15 cellular contexts compared by ENCODE assay signal in the genomic region with DNA sequence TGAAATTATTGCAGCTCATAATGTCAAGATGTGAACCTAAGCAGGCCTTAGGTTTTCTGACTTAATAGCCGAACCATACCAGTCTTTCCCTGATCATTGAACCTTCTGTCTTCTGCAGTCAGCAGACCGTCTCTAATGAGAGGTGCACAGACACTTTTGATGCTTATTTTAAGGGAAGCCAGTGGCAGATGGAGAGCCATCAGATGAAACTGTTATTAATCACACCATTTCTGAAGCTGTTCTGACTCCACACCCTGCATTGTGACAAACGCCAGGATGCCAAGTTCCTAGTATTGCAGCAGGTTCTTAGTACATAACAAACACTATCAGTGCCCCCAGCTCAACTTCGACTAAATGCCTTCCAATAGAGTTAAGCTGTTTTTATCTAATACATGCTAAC. TPM values are rescaled to one million over a fixed set of nuclear protein-coding genes. Genes with fewer than 3 reads are reported as not detected.
DNase-seq lines count a peak whose midpoint lies in the region; ATAC-seq and TF ChIP-seq lines count a peak whose summit lies in the region.
"Had no signal": no experiment of that assay in that cellular context is flagged by ENCODE, and none has a peak within 500 bp of the region (broad histone marks: within the 10 kb centered on the region; RNA-seq: fewer than 3 reads in every experiment).

No MANE protein-coding gene starts in this region.

- H3K4me1 Mint-ChIP-seq in CD8-positive, alpha-beta memory T cell = peaks cover 78 to 93% (median 91%) of the 10 kb centered on the region in 3 donors

- intact Hi-C loops in psoas muscle (cut with DNase I) = loop anchor here (5.0 to 10.0 kb wide), 3 partner anchors 564 to 1014 kb away; no protein-coding TSS in a partner anchor

- H3F3A ChIP-seq in Loucy (ENCODE audit: low read depth) = peaks cover 24% of the 10 kb centered on the region

- no peaks in the 10 kb centered on the region for H3K9me3 Mint-ChIP-seq in CD8-positive, alpha-beta memory T cell
- H3K9me3 Mint-ChIP-seq: IgD-negative memory B cell; T-helper 2 cell treated with Interferon-gamma antibody and Interleukin-4, amounts not matched to agents 5 μg/mL and 100 μg/mL, for 36 hours had no signal

- no peak overlapping the region for H3K4me3 ChIP-seq in CD8-positive, alpha-beta memory T cell (ENCODE audit: low read length)
- H3K4me3 ChIP-seq in Loucy (ENCODE audit: low read length, poor library complexity, severe bottlenecking) (no peak overlapping the region), psoas muscle (no peak overlapping the region)
- H3K4me3 ChIP-seq in effector memory CD4-positive, alpha-beta T cell (ENCODE audit: insufficient read depth, low read depth, low read length, poor library complexity, severe bottlenecking) = no peak overlapping the region
- H3K4me3 ChIP-seq: BLaER1 treated with 17β-estradiol and CSF1 and Interleukin-3, amounts not matched to agents 10 nM and 100 nM; stomach had no signal

- H3K36me3 ChIP-seq in CD8-positive, alpha-beta memory T cell (ENCODE audit: insufficient read depth, low read length) = no peaks in the 10 kb centered on the region
- H3K36me3 ChIP-seq in Loucy (ENCODE audit: insufficient read depth, low read length) (peaks cover 25% of the 10 kb centered on the region; the same call in 1 of the 2 replicates), psoas muscle (ENCODE audit: insufficient read depth in 1 of 2, low read depth in 1 of 2) (no peaks in the 10 kb centered on the region)
- H3K36me3 ChIP-seq in effector memory CD4-positive, alpha-beta T cell (ENCODE audit: control insufficient read depth, insufficient read depth, low read length) = no peaks in the 10 kb centered on the region
- H3K36me3 ChIP-seq: brain microvascular endothelial cell, stomach had no signal

- no peak for ATAC-seq in psoas muscle

- peaks cover 80% of the 10 kb centered on the region for H3K4me1 ChIP-seq in CD8-positive, alpha-beta memory T cell (ENCODE audit: insufficient read depth, low read length)
- H3K4me1 ChIP-seq in Loucy (ENCODE audit: insufficient read depth, low read length, poor library complexity, severe bottlenecking) (peaks cover 79% of the 10 kb centered on the region), psoas muscle (peaks cover 88% of the 10 kb centered on the region)
- H3K4me1 ChIP-seq in effector memory CD4-positive, alpha-beta T cell (ENCODE audit: control insufficient read depth, insufficient read depth, low read length, poor library complexity, severe bottlenecking) = peaks cover 52% of the 10 kb centered on the region

- H3K9me3 ChIP-seq in CD8-positive, alpha-beta memory T cell (ENCODE audit: low read length) = no peaks in the 10 kb centered on the region
- H3K9me3 ChIP-seq in Loucy (ENCODE audit: insufficient read depth, low read depth, low read length) (no peaks in the 10 kb centered on the region), psoas muscle (no peaks in the 10 kb centered on the region)
- H3K9me3 ChIP-seq in effector memory CD4-positive, alpha-beta T cell (ENCODE audit: control insufficient read depth, low read length) = no peaks in the 10 kb centered on the region
- H3K9me3 ChIP-seq: BLaER1 treated with 17β-estradiol and CSF1 and Interleukin-3, amounts not matched to agents 10 nM and 100 nM; stomach had no signal

- peak overlapping the region; percentile 75 for H3K9ac ChIP-seq in Loucy (ENCODE audit: low read depth, low read length, poor library complexity, severe bottlenecking)
- H3K9ac ChIP-seq: BLaER1 treated with 17β-estradiol and CSF1 and Interleukin-3, amounts not matched to agents 10 nM and 100 nM had no signal

- CTCF ChIA-PET in CD8-positive, alpha-beta memory T cell (lab: Charles Lee) = interaction anchor here (1.1 to 1.9 kb wide), 4 partner anchors 15 to 42 kb away, joined by 3 to 7 read pairs (median 4); no protein-coding TSS in a partner anchor

- POLR2A ChIA-PET in CD8-positive, alpha-beta memory T cell (lab: Charles Lee) = interaction anchor here (1.3 to 1.6 kb wide), 2 partner anchors 9 to 42 kb away, joined by 5 to 8 read pairs; no protein-coding TSS in a partner anchor

- H3K4me3 Mint-ChIP-seq in CD8-positive, alpha-beta memory T cell = peak overlapping the region in 1 of 7 donors; percentile 52
- H3K4me3 Mint-ChIP-seq: endodermal cell, IgD-negative memory B cell had no signal

- H3K36me3 Mint-ChIP-seq in CD8-positive, alpha-beta memory T cell = peaks cover 0 to 16% (median 0%) of the 10 kb centered on the region in 3 donors
- H3K36me3 Mint-ChIP-seq: IgD-negative memory B cell had no signal

- TF ChIP-seq CTCF in Loucy (conservative IDR thresholded peaks at IDR 0.05; ENCODE audit: low read length) (no peak), psoas muscle (IDR thresholded peaks at IDR 0.05) (no peak)

- H3K27me3 ChIP-seq in CD8-positive, alpha-beta memory T cell (ENCODE audit: insufficient read depth, low read length, poor library complexity, severe bottlenecking) = no peaks in the 10 kb centered on the region
- H3K27me3 ChIP-seq in Loucy (ENCODE audit: insufficient read depth, low read length, poor library complexity, severe bottlenecking) (no peaks in the 10 kb centered on the region), psoas muscle (ENCODE audit: insufficient read depth in 3 of 3, low read length in 2 of 3) (no peaks in the 10 kb centered on the region)
- no peaks in the 10 kb centered on the region for H3K27me3 ChIP-seq in effector memory CD4-positive, alpha-beta T cell (replicated peaks; ENCODE audit: control insufficient read depth, insufficient read depth, low read length, poor library complexity, severe bottlenecking)
- H3K27me3 ChIP-seq: BLaER1 treated with 17β-estradiol and CSF1 and Interleukin-3, amounts not matched to agents 10 nM and 100 nM; brain microvascular endothelial cell; stomach had no signal

- H3K27me3 Mint-ChIP-seq in CD8-positive, alpha-beta memory T cell = no peaks in the 10 kb centered on the region
- H3K27me3 Mint-ChIP-seq: IgD-negative memory B cell had no signal

- peak overlapping the region; percentile 14 to 90 (median 80) for H3K27ac Mint-ChIP-seq in CD8-positive, alpha-beta memory T cell
- H3K27ac Mint-ChIP-seq: endodermal cell; T-helper 2 cell treated with Interferon-gamma antibody and Interleukin-4, amounts not matched to agents 5 μg/mL and 100 μg/mL, for 36 hours had no signal

- H3K27ac ChIP-seq in CD8-positive, alpha-beta memory T cell (ENCODE audit: low read depth, low read length) = no peak overlapping the region
- H3K27ac ChIP-seq in effector memory CD4-positive, alpha-beta T cell (ENCODE audit: insufficient read depth, low read length, poor library complexity, severe bottlenecking) = peak overlapping the region; percentile 43
- peak overlapping the region; percentile 20 for H3K27ac ChIP-seq in psoas muscle
- H3K27ac ChIP-seq: BLaER1 treated with 17β-estradiol and CSF1 and Interleukin-3, amounts not matched to agents 10 nM and 100 nM; brain microvascular endothelial cell had no signal

- H2AFZ ChIP-seq in Loucy (ENCODE audit: low read length) = no peak overlapping the region

- peaks cover 83% of the 10 kb centered on the region for H3K79me2 ChIP-seq in Loucy (ENCODE audit: insufficient read depth, low read length)

- no peak for DNase-seq in CD8-positive, alpha-beta memory T cell
- no peak for DNase-seq in effector memory CD4-positive, alpha-beta T cell
- DNase-seq in psoas muscle (no peak), medulla oblongata (ENCODE audit: extremely low spot score) (no peak), NCI-H1417 treated with DMSO at 0.1 percent for 48 hours (lab: John Stamatoyannopoulos, UW) (no peak), NCI-H146 treated with DMSO at 0.1 percent for 48 hours (lab: John Stamatoyannopoulos, UW; ENCODE audit: unreplicated experiment) (no peak)
- DNase-seq: brain microvascular endothelial cell, endodermal cell, HCEC 1CT, nucleus accumbens, stomach had no signal

- WGBS in psoas muscle, 3 donors = 60 to 81% (median 68%) methylated on average over 4 of the region's 4 CpGs

- no peaks in the 10 kb centered on the region for H3K9me2 ChIP-seq in Loucy (replicated peaks; ENCODE audit: low read depth, low read length)

- peak overlapping the region; percentile 36 for H3K4me2 ChIP-seq in Loucy (ENCODE audit: low read depth, low read length, poor library complexity, severe bottlenecking)
- H3K4me2 ChIP-seq: BLaER1 treated with 17β-estradiol and CSF1 and Interleukin-3, amounts not matched to agents 10 nM and 100 nM had no signal

- peaks cover 22% of the 10 kb centered on the region for H4K20me1 ChIP-seq in Loucy (ENCODE audit: insufficient read depth, low read length, poor library complexity, severe bottlenecking)

RNA-seq across cellular contexts. Expression of a gene that starts 43.0 kb away (rescaled TPM):
- 10 to 100 TPM; 46.9 to 47.9 TPM for total RNA-seq in CD8-positive, alpha-beta memory T cell
- polyA plus RNA-seq in CD8-positive, alpha-beta memory T cell = 75.9 TPM
- total RNA-seq in psoas muscle = 100 to 1,000 TPM; 102 to 155 (median 140) TPM
- 10 to 100 TPM; 29.7 to 63.8 (median 30.7) TPM for polyA plus RNA-seq in psoas muscle
